8 cellular contexts compared by ENCODE assay signal in genomic region chr1:31155216-31155806, GRCh38.
DNase-seq lines count a peak whose midpoint lies in the region; ATAC-seq and TF ChIP-seq lines count a peak whose summit lies in the region.

No MANE protein-coding gene starts in this region.

- TF ChIP-seq CTCF in cardiac muscle cell (IDR thresholded peaks at IDR 0.05; ENCODE audit: low read depth, low read length): peak; percentile 35

- H3K9ac ChIP-seq in HUES48 (ENCODE audit: low read depth, low read length): peak overlapping the region; percentile 73

- H3K36me3 ChIP-seq in HUES48 (ENCODE audit: control insufficient read depth, insufficient read depth, low read length): no peaks in the 10 kb centered on the region
- no peaks in the 10 kb centered on the region for H3K36me3 ChIP-seq in SJSA1
- no peaks in the 10 kb centered on the region for H3K36me3 ChIP-seq in cardiac muscle cell
- H3K36me3 ChIP-seq in urinary bladder (ENCODE audit: insufficient read depth): no peaks in the 10 kb centered on the region

- H3K27ac Mint-ChIP-seq in activated naive CD4-positive, alpha-beta T cell treated with anti-CD3 and anti-CD28 coated beads, Interleukin-2, amount 10 ng/mL, durations not matched to agents 7 days and 5 days: no peak overlapping the region

- 0 out of 2 replicates have a peak, but pooled peaks cover 11% of the 10 kb centered on the region for H3K4me1 ChIP-seq in HUES48 (ENCODE audit: control insufficient read depth, insufficient read depth, low read length)
- peaks cover 12% of the 10 kb centered on the region for H3K4me1 ChIP-seq in SJSA1 (replicated peaks)
- peaks cover 4% of the 10 kb centered on the region for H3K4me1 ChIP-seq in cardiac muscle cell (ENCODE audit: low read depth)
- H3K4me1 ChIP-seq in urinary bladder (ENCODE audit: insufficient read depth): no peaks in the 10 kb centered on the region

- peak overlapping the region; percentile 88 for H3K27ac ChIP-seq in HUES48 (ENCODE audit: low read depth, low read length)
- H3K27ac ChIP-seq in SJSA1: peak overlapping the region; percentile 87
- peak overlapping the region; percentile 97 for H3K27ac ChIP-seq in cardiac muscle cell
- peak overlapping the region; percentile 75 for H3K27ac ChIP-seq in urinary bladder (ENCODE audit: low read depth)

- DNase-seq in AML-193 (lab: John Stamatoyannopoulos, UW): peak; percentile 46 to 49
- peak; percentile 74 to 87 for DNase-seq in SJSA1 (ENCODE audit: low read depth in 1 of 2, low spot score in 2 of 2)
- DNase-seq in activated naive CD4-positive, alpha-beta T cell treated with anti-CD3 and anti-CD28 coated beads, Interleukin-2, amount 10 ng/mL, durations not matched to agents 7 days and 5 days: peak; percentile 75
- peak; percentile 78 to 80 for DNase-seq in cardiac muscle cell (ENCODE audit: low read depth in 1 of 2, low spot score in 1 of 2)
- peak; percentile 12 to 90 (median 32) for DNase-seq in posterior cingulate gyrus

- H3K4me3 ChIP-seq in HUES48 (ENCODE audit: low read depth, low read length): peak overlapping the region; percentile 68
- peak overlapping the region; percentile 63 for H3K4me3 ChIP-seq in SJSA1
- H3K4me3 ChIP-seq in cardiac muscle cell: peak overlapping the region; percentile 47
- peak overlapping the region; percentile 71 for H3K4me3 ChIP-seq in urinary bladder (ENCODE audit: low read depth, low read length)

- peaks cover 11% of the 10 kb centered on the region for H3K4me1 Mint-ChIP-seq in activated naive CD4-positive, alpha-beta T cell treated with anti-CD3 and anti-CD28 coated beads, Interleukin-2, amount 10 ng/mL, durations not matched to agents 7 days and 5 days

- H3K9me3 ChIP-seq in HUES48 (ENCODE audit: control insufficient read depth, insufficient read depth, low read length) (no peaks in the 10 kb centered on the region), SJSA1 (replicated peaks) (no peaks in the 10 kb centered on the region), cardiac muscle cell (ENCODE audit: low read depth) (no peaks in the 10 kb centered on the region)

- peak overlapping the region; percentile 75 for H3K4me3 Mint-ChIP-seq in activated naive CD4-positive, alpha-beta T cell treated with anti-CD3 and anti-CD28 coated beads, Interleukin-2, amount 10 ng/mL, durations not matched to agents 7 days and 5 days

- WGBS in urinary bladder: under 1% methylated on average over 46 of the region's 46 CpGs

- H3K36me3 Mint-ChIP-seq in activated naive CD4-positive, alpha-beta T cell treated with anti-CD3 and anti-CD28 coated beads, Interleukin-2, amount 10 ng/mL, durations not matched to agents 7 days and 5 days: no peaks in the 10 kb centered on the region

- no peaks in the 10 kb centered on the region for H3K9me3 Mint-ChIP-seq in activated naive CD4-positive, alpha-beta T cell treated with anti-CD3 and anti-CD28 coated beads, Interleukin-2, amount 10 ng/mL, durations not matched to agents 7 days and 5 days

- intact Hi-C loops in posterior cingulate gyrus (cut with DNase I): no loop called here

- CTCF ChIA-PET in activated naive CD4-positive, alpha-beta T cell treated with anti-CD3 and anti-CD28 coated beads, Interleukin-2, amount 10 ng/mL, durations not matched to agents 7 days and 5 days (lab: Charles Lee): no interaction called here

- peak; percentile 82 for ATAC-seq in GM19025 (IDR thresholded peaks at IDR 0.05; ENCODE audit: low read depth, unreplicated experiment)

- peaks cover 27% of the 10 kb centered on the region for H3K27me3 Mint-ChIP-seq in activated naive CD4-positive, alpha-beta T cell treated with anti-CD3 and anti-CD28 coated beads, Interleukin-2, amount 10 ng/mL, durations not matched to agents 7 days and 5 days

- no peaks in the 10 kb centered on the region for H3K27me3 ChIP-seq in HUES48 (ENCODE audit: control insufficient read depth, insufficient read depth, low read length)
- no peaks in the 10 kb centered on the region for H3K27me3 ChIP-seq in SJSA1 (replicated peaks)
- H3K27me3 ChIP-seq in cardiac muscle cell: no peaks in the 10 kb centered on the region

Comparison
In these comparisons a context has a peak if more than half of its experiments do, and no peak if none do; other contexts are left out.
1. Peak in every context shown above with its lines: DNase-seq, ATAC-seq, H3K4me3 ChIP-seq and H3K27ac ChIP-seq.